Comparison of ENCODE assay signal across 1 cellular context in the genomic region with DNA sequence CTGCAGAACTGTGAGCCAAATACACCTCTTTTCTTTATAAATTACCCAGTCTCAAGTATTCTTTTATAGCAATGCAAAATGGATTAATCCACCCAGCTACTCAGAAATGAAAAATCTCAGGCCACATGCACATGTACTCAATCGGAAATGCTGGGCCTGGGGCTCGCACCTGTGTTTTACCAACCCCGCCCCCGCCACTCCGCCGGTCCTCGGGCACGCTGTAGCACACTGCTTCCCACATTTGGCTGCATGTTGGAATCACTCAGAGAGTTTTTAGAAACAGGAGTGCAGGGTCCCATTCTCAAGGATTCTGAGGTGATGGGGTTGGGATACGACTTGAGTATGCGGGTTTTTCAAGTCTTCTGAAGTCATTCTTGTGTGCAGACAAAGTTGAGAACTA.
TF ChIP-seq lines count a peak whose summit lies in the region.

No MANE protein-coding gene starts in this region.

TF ChIP-seq in H1, 55 proteins besides CTCF, POLR2A, EP300 and RAD21:
- no peak for TF ChIP-seq KDM1A (IDR thresholded peaks at IDR 0.05; ENCODE audit: borderline replicate concordance, low read length)
- no peak for TF ChIP-seq HDAC6 (IDR thresholded peaks at IDR 0.05; ENCODE audit: low read depth, low read length)
- no peak for TF ChIP-seq TBP (IDR thresholded peaks at IDR 0.05; ENCODE audit: low read depth, low read length)
- no peak for TF ChIP-seq CHD1 (IDR thresholded peaks at IDR 0.05; ENCODE audit: low read depth, low read length)
- no peak for TF ChIP-seq ATF3 (IDR thresholded peaks at IDR 0.05; ENCODE audit: insufficient read depth, low read depth, low read length)
- no peak for TF ChIP-seq SRF (IDR thresholded peaks at IDR 0.05; ENCODE audit: low read depth, low read length)
- TF ChIP-seq JUND (IDR thresholded peaks at IDR 0.05; ENCODE audit: low read length) = no peak
